ENCODE assay signal across 22 cellular contexts in genomic region chr1:154621875-154622274, GRCh38. TPM values are rescaled to one million over a fixed set of nuclear protein-coding genes. Genes with fewer than 3 reads are reported as not detected.
DNase-seq lines count a peak whose midpoint lies in the region; ATAC-seq and TF ChIP-seq lines count a peak whose summit lies in the region.
"Had no signal": no experiment of that assay in that cellular context is flagged by ENCODE, and none has a peak within 500 bp of the region (broad histone marks: within the 10 kb centered on the region; RNA-seq: fewer than 3 reads in every experiment).

No MANE protein-coding gene starts in this region.

- H3K27me3 ChIP-seq in CD4-positive, alpha-beta T cell (ENCODE audit: control insufficient read depth, insufficient read depth, low read length): no peaks in the 10 kb centered on the region
- H3K27me3 ChIP-seq in CD8-positive, alpha-beta T cell (ENCODE audit: insufficient read depth, low read length): no peaks in the 10 kb centered on the region
- H3K27me3 ChIP-seq in endodermal cell (ENCODE audit: control insufficient read depth, insufficient read depth, low read length, poor library complexity, severe bottlenecking): no peaks in the 10 kb centered on the region
- H3K27me3 ChIP-seq: gastrocnemius medialis, thyroid gland had no signal

- no peaks in the 10 kb centered on the region for H3K9me3 ChIP-seq in CD4-positive, alpha-beta T cell (ENCODE audit: control insufficient read depth, low read length)
- H3K9me3 ChIP-seq in CD8-positive, alpha-beta T cell (ENCODE audit: low read length): no peaks in the 10 kb centered on the region
- no peaks in the 10 kb centered on the region for H3K9me3 ChIP-seq in endodermal cell (ENCODE audit: control insufficient read depth, low read length)
- H3K9me3 ChIP-seq: gastrocnemius medialis, thyroid gland had no signal

- POLR2A ChIA-PET in CD4-positive, alpha-beta T cell (lab: Charles Lee): interaction anchor here (1.2 kb wide), 1 partner anchor 14 kb away, joined by 5 read pairs; the partner anchor contains the start of gene ADAR
- POLR2A ChIA-PET in CD8-positive, alpha-beta T cell (lab: Charles Lee): interaction anchor here (1.3 kb wide), 1 partner anchor 333 kb away, joined by 3 read pairs; no protein-coding TSS in a partner anchor
- POLR2A ChIA-PET in activated CD8-positive, alpha-beta T cell treated with anti-CD3 and anti-CD28 coated beads for 36 hours (lab: Charles Lee): interaction anchor here (1.7 to 2.7 kb wide), 2 partner anchors 17 to 315 kb away, joined by 3 to 8 read pairs; partner anchors contain the start of gene PMVK

- no peak for DNase-seq in CD4-positive, alpha-beta T cell
- DNase-seq in CD8-positive, alpha-beta T cell: no peak
- DNase-seq in activated CD8-positive, alpha-beta T cell treated with anti-CD3 and anti-CD28 coated beads for 36 hours: no peak
- DNase-seq in endodermal cell: no peak
- DNase-seq in stimulated activated CD4-positive, alpha-beta T cell treated with anti-CD3 and anti-CD28 coated beads, Interleukin-4, amount 100 ng/mL, for 1 hour: no peak
- DNase-seq in NCI-H345 treated with DMSO at 0.1 percent for 48 hours (lab: John Stamatoyannopoulos, UW; ENCODE audit: unreplicated experiment): no peak
- DNase-seq: activated CD8-positive, alpha-beta memory T cell treated with anti-CD3 and anti-CD28 coated beads, Interleukin-2, amount 50 U/mL, for 4 hours; activated naive CD4-positive, alpha-beta T cell; gastrocnemius medialis; GDM1; NCI-H1436 treated with DMSO at 0.1 percent for 48 hours; retina; RPMI8226; stimulated activated CD4-positive, alpha-beta T cell treated with anti-CD3 and anti-CD28 coated beads, Interleukin-15, amount 100 ng/mL, for 24 hours; stimulated activated naive CD4-positive, alpha-beta T cell; thyroid gland had no signal

- no peak overlapping the region for H3K27ac ChIP-seq in CD4-positive, alpha-beta T cell (ENCODE audit: low read depth, low read length)
- H3K27ac ChIP-seq in CD8-positive, alpha-beta T cell (ENCODE audit: low read depth, low read length): no peak overlapping the region
- no peak overlapping the region for H3K27ac ChIP-seq in endodermal cell (ENCODE audit: low read depth, low read length)
- H3K27ac ChIP-seq: gastrocnemius medialis, thyroid gland had no signal

- H3K4me1 Mint-ChIP-seq in CD4-positive, alpha-beta T cell (ENCODE audit: low read depth): peaks cover 71% of the 10 kb centered on the region
- peaks cover 65% of the 10 kb centered on the region for H3K4me1 Mint-ChIP-seq in CD8-positive, alpha-beta T cell (ENCODE audit: low read depth)
- peaks cover 62% of the 10 kb centered on the region for H3K4me1 Mint-ChIP-seq in activated CD8-positive, alpha-beta T cell treated with anti-CD3 and anti-CD28 coated beads for 36 hours (ENCODE audit: low read depth)
- peaks cover 17% of the 10 kb centered on the region for H3K4me1 Mint-ChIP-seq in endodermal cell

- no peak for TF ChIP-seq CTCF in CD4-positive, alpha-beta T cell (IDR thresholded peaks at IDR 0.05)
- TF ChIP-seq CTCF in CD8-positive, alpha-beta T cell (IDR thresholded peaks at IDR 0.05): no peak
- no peak for TF ChIP-seq CTCF in activated CD8-positive, alpha-beta T cell treated with anti-CD3 and anti-CD28 coated beads for 36 hours (IDR thresholded peaks at IDR 0.05)
- no peak for TF ChIP-seq CTCF in endodermal cell (conservative IDR thresholded peaks at IDR 0.05)

- H3K36me3 ChIP-seq in CD8-positive, alpha-beta T cell (ENCODE audit: insufficient read depth, low read length): peaks cover 3% of the 10 kb centered on the region
- H3K36me3 ChIP-seq in endodermal cell (ENCODE audit: control insufficient read depth, insufficient read depth, low read length): peaks cover 27% of the 10 kb centered on the region
- H3K36me3 ChIP-seq: gastrocnemius medialis, thyroid gland had no signal

- no peaks in the 10 kb centered on the region for H3K27me3 Mint-ChIP-seq in CD4-positive, alpha-beta T cell
- H3K27me3 Mint-ChIP-seq in CD8-positive, alpha-beta T cell (ENCODE audit: low read depth): no peaks in the 10 kb centered on the region
- H3K27me3 Mint-ChIP-seq in activated CD8-positive, alpha-beta T cell treated with anti-CD3 and anti-CD28 coated beads for 36 hours: no peaks in the 10 kb centered on the region
- H3K27me3 Mint-ChIP-seq in endodermal cell (ENCODE audit: insufficient read depth): no peaks in the 10 kb centered on the region

- intact Hi-C loops in CD4-positive, alpha-beta T cell (cut with DNase I, micrococcal nuclease): no loop called here
- intact Hi-C loops in CD8-positive, alpha-beta T cell (cut with DNase I, micrococcal nuclease): no loop called here
- intact Hi-C loops in activated CD8-positive, alpha-beta T cell treated with anti-CD3 and anti-CD28 coated beads for 36 hours (cut with micrococcal nuclease): no loop called here

- H3K4me1 ChIP-seq in CD8-positive, alpha-beta T cell (ENCODE audit: insufficient read depth, low read length): peaks cover 28% of the 10 kb centered on the region
- H3K4me1 ChIP-seq in endodermal cell (ENCODE audit: control insufficient read depth, insufficient read depth, low read length): peaks cover 3% of the 10 kb centered on the region

- H3K9me3 Mint-ChIP-seq in CD4-positive, alpha-beta T cell: no peaks in the 10 kb centered on the region
- H3K9me3 Mint-ChIP-seq in CD8-positive, alpha-beta T cell: no peaks in the 10 kb centered on the region
- no peaks in the 10 kb centered on the region for H3K9me3 Mint-ChIP-seq in activated CD8-positive, alpha-beta T cell treated with anti-CD3 and anti-CD28 coated beads for 36 hours
- no peaks in the 10 kb centered on the region for H3K9me3 Mint-ChIP-seq in endodermal cell

- 90 to 96% methylated on average over 4 to 5 of the region's 5 CpGs for WGBS in endodermal cell (ENCODE audit: insufficient coverage in 1 of 2, insufficient read length in 1 of 2), 2 experiments

- ATAC-seq in CD4-positive, alpha-beta T cell (ENCODE audit: poor library complexity): no peak
- ATAC-seq in CD8-positive, alpha-beta T cell: no peak
- ATAC-seq in activated CD8-positive, alpha-beta T cell treated with anti-CD3 and anti-CD28 coated beads for 36 hours: peak; percentile 17
- ATAC-seq in GM21619 (IDR thresholded peaks at IDR 0.05; ENCODE audit: unreplicated experiment) (no peak), HG02973 (IDR thresholded peaks at IDR 0.05; ENCODE audit: unreplicated experiment) (no peak)
- ATAC-seq: gastrocnemius medialis, left lobe of liver had no signal

- H3K4me3 ChIP-seq in CD8-positive, alpha-beta T cell (ENCODE audit: low read depth, low read length): no peak overlapping the region
- no peak overlapping the region for H3K4me3 ChIP-seq in endodermal cell (ENCODE audit: low read length)
- H3K4me3 ChIP-seq: gastrocnemius medialis, thyroid gland had no signal

- H3K9ac ChIP-seq in endodermal cell (ENCODE audit: extremely low read depth, low read length, poor library complexity, severe bottlenecking): no peak overlapping the region

- peaks cover 60% of the 10 kb centered on the region for H3K36me3 Mint-ChIP-seq in CD4-positive, alpha-beta T cell (ENCODE audit: low read depth)
- peaks cover 46% of the 10 kb centered on the region for H3K36me3 Mint-ChIP-seq in CD8-positive, alpha-beta T cell
- peaks cover 42% of the 10 kb centered on the region for H3K36me3 Mint-ChIP-seq in activated CD8-positive, alpha-beta T cell treated with anti-CD3 and anti-CD28 coated beads for 36 hours (ENCODE audit: low read depth)
- peaks cover 14% of the 10 kb centered on the region for H3K36me3 Mint-ChIP-seq in endodermal cell (ENCODE audit: low read depth)

- peak overlapping the region; percentile 55 for H3K27ac Mint-ChIP-seq in CD4-positive, alpha-beta T cell
- H3K27ac Mint-ChIP-seq in CD8-positive, alpha-beta T cell: peak overlapping the region; percentile 79
- peak overlapping the region; percentile 47 for H3K27ac Mint-ChIP-seq in activated CD8-positive, alpha-beta T cell treated with anti-CD3 and anti-CD28 coated beads for 36 hours
- H3K27ac Mint-ChIP-seq in endodermal cell: peak overlapping the region; percentile 55

- peak overlapping the region; percentile 45 for H3K4me3 Mint-ChIP-seq in CD4-positive, alpha-beta T cell
- no peak overlapping the region for H3K4me3 Mint-ChIP-seq in CD8-positive, alpha-beta T cell
- H3K4me3 Mint-ChIP-seq in activated CD8-positive, alpha-beta T cell treated with anti-CD3 and anti-CD28 coated beads for 36 hours: no peak overlapping the region
- no peak overlapping the region for H3K4me3 Mint-ChIP-seq in endodermal cell

- CTCF ChIA-PET in CD4-positive, alpha-beta T cell (lab: Charles Lee): interaction anchor here (1.6 kb wide), 1 partner anchor 42 kb away, joined by 3 read pairs; no protein-coding TSS in a partner anchor
- CTCF ChIA-PET in CD8-positive, alpha-beta T cell (lab: Charles Lee): no interaction called here
- CTCF ChIA-PET in activated CD8-positive, alpha-beta T cell treated with anti-CD3 and anti-CD28 coated beads for 36 hours (lab: Charles Lee): interaction anchor here (1.1 to 2.9 kb wide), 2 partner anchors 11 to 18 kb away, joined by 3 to 12 read pairs; no protein-coding TSS in a partner anchor

RNA-seq across cellular contexts. Expression of gene ADAR, which starts 13.9 kb away (rescaled TPM):
- 100 to 1,000 TPM; 206 to 210 TPM for total RNA-seq in CD4-positive, alpha-beta T cell
- total RNA-seq in CD8-positive, alpha-beta T cell: 100 to 1,000 TPM; 221 to 238 TPM
- total RNA-seq in activated CD8-positive, alpha-beta T cell treated with anti-CD3 and anti-CD28 coated beads for 36 hours: 100 to 1,000 TPM; 261 to 267 TPM
- 100 to 1,000 TPM; 148 to 166 TPM for total RNA-seq in endodermal cell
- 90.5 TPM for polyA plus RNA-seq in endodermal cell (2013, experiment 1 of 2)
- polyA plus RNA-seq in endodermal cell (2013, experiment 2 of 2): 91.7 TPM

RNA-seq across cellular contexts. Expression of gene CHRNB2, which starts 54.3 kb away (rescaled TPM):
- total RNA-seq in CD4-positive, alpha-beta T cell: not detected
- total RNA-seq in CD8-positive, alpha-beta T cell: not detected
- total RNA-seq in activated CD8-positive, alpha-beta T cell treated with anti-CD3 and anti-CD28 coated beads for 36 hours: not detected
- under 1 TPM; 0.18 to 0.55 TPM for total RNA-seq in endodermal cell
- 3.6 TPM for polyA plus RNA-seq in endodermal cell (2013, experiment 1 of 2)
- polyA plus RNA-seq in endodermal cell (2013, experiment 2 of 2): 3.1 TPM
- total RNA-seq: gastrocnemius medialis; M059J; mononuclear cell; T-helper 1 cell treated with Interleukin-12 subunit alpha and Interleukin-12 subunit beta and Interleukin-4 antibody, amounts not matched to agents 30 ng/mL and 1 ng/mL, for 36 hours had no signal
